2 cellular contexts compared by ENCODE assay signal in the genomic region with DNA sequence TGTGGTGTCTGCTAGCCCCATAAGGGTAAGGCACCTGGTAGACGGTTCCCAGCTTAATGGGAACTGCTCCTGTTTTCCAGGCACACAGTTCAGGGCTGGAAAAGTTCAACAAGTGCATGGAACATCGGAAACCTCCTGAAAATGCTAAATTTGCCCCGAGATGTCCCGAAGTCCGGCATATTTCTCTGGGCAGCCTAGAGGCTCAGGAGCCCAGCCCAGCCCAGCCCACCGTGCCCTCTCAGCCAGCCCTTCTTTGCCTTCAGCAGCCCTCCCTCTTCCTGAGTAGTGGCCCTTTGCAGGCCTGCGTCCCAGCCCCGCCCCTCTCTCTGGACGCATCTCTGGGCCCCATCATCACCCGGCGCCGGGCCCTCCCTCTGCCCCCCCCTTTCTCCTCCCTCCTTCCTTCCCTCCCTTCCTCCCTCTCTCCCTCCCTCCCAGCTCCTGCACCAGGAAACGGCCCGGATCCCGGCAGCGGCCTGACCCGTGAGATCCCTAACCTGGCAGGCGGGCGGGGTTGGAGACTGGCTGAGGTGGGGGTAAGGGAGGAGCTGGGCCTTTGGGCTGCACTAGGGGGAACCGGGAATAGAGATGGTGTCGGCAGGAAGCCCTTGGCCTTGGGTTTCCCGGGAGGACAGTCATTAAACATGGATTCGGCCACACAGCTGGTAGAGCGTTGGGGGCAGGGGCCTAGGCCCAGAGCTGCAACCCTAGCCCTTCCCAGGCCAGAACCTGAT.
TF ChIP-seq lines count a peak whose summit lies in the region.

A gene with protein sequence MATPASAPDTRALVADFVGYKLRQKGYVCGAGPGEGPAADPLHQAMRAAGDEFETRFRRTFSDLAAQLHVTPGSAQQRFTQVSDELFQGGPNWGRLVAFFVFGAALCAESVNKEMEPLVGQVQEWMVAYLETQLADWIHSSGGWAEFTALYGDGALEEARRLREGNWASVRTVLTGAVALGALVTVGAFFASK (plus strand): TSS at position 422 of the 734 bp plus-strand sequence. CDS start 935 bp downstream, outside the sequence.

TF ChIP-seq in A549, 52 proteins besides CTCF, POLR2A, EP300 and RAD21:
- TF ChIP-seq HOXB13 (CRISPR knock-in tag; IDR thresholded peaks at IDR 0.05; ENCODE audit: low read depth): no peak
- peak; percentile 50; the same call in 1 of the 2 replicates for TF ChIP-seq MYC (IDR thresholded peaks at IDR 0.05; ENCODE audit: borderline replicate concordance, low read length)
- TF ChIP-seq ZNF302 (CRISPR knock-in tag; IDR thresholded peaks at IDR 0.05): no peak
- TF ChIP-seq MAZ (IDR thresholded peaks at IDR 0.05; ENCODE audit: borderline replicate concordance, low read depth, low read length): peak; percentile 100
- no peak for TF ChIP-seq FOSB (CRISPR knock-in tag; IDR thresholded peaks at IDR 0.05)
- TF ChIP-seq, protein P1, sequence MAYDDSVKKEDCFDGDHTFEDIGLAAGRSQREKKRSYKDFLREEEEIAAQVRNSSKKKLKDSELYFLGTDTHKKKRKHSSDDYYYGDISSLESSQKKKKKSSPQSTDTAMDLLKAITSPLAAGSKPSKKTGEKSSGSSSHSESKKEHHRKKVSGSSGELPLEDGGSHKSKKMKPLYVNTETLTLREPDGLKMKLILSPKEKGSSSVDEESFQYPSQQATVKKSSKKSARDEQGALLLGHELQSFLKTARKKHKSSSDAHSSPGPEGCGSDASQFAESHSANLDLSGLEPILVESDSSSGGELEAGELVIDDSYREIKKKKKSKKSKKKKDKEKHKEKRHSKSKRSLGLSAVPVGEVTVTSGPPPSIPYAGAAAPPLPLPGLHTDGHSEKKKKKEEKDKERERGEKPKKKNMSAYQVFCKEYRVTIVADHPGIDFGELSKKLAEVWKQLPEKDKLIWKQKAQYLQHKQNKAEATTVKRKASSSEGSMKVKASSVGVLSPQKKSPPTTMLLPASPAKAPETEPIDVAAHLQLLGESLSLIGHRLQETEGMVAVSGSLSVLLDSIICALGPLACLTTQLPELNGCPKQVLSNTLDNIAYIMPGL (CRISPR knock-in tag; IDR thresholded peaks at IDR 0.05; ENCODE audit: borderline replicate concordance): no peak
- no peak for TF ChIP-seq RCOR1 (IDR thresholded peaks at IDR 0.05; ENCODE audit: low read depth, low read length)
- no peak for TF ChIP-seq RNF2 (IDR thresholded peaks at IDR 0.05; ENCODE audit: borderline replicate concordance, low read depth)
- no peak for TF ChIP-seq GATA3 (IDR thresholded peaks at IDR 0.05; ENCODE audit: borderline replicate concordance)
- no peak for TF ChIP-seq CBX8 (IDR thresholded peaks at IDR 0.05)
- TF ChIP-seq, protein P2, sequence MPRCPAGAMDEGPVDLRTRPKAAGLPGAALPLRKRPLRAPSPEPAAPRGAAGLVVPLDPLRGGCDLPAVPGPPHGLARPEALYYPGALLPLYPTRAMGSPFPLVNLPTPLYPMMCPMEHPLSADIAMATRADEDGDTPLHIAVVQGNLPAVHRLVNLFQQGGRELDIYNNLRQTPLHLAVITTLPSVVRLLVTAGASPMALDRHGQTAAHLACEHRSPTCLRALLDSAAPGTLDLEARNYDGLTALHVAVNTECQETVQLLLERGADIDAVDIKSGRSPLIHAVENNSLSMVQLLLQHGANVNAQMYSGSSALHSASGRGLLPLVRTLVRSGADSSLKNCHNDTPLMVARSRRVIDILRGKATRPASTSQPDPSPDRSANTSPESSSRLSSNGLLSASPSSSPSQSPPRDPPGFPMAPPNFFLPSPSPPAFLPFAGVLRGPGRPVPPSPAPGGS (IDR thresholded peaks at IDR 0.05): 0 out of 3 replicates have a peak, but pooled peaks have one; percentile 61
- no peak for TF ChIP-seq HOXA7 (CRISPR knock-in tag; IDR thresholded peaks at IDR 0.05)
- TF ChIP-seq, protein P3, sequence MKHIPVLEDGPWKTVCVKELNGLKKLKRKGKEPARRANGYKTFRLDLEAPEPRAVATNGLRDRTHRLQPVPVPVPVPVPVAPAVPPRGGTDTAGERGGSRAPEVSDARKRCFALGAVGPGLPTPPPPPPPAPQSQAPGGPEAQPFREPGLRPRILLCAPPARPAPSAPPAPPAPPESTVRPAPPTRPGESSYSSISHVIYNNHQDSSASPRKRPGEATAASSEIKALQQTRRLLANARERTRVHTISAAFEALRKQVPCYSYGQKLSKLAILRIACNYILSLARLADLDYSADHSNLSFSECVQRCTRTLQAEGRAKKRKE (CRISPR knock-in tag; IDR thresholded peaks at IDR 0.05; ENCODE audit: low read depth): no peak
- TF ChIP-seq ZC3H11A (IDR thresholded peaks at IDR 0.05): no peak
- no peak for TF ChIP-seq HEYL (CRISPR knock-in tag; IDR thresholded peaks at IDR 0.05)
- TF ChIP-seq, protein P4, sequence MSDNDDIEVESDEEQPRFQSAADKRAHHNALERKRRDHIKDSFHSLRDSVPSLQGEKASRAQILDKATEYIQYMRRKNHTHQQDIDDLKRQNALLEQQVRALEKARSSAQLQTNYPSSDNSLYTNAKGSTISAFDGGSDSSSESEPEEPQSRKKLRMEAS (IDR thresholded peaks at IDR 0.05): peak; percentile 61
- TF ChIP-seq JUN (IDR thresholded peaks at IDR 0.05): peak; percentile 66 to 74; a peak in 3 of 5 replicates
- TF ChIP-seq PHF8 (IDR thresholded peaks at IDR 0.05; ENCODE audit: borderline replicate concordance, low read depth): peak; percentile 74
- no peak for TF ChIP-seq ZSCAN20 (CRISPR knock-in tag; IDR thresholded peaks at IDR 0.05)
- peak; percentile 63 for TF ChIP-seq KDM5A (IDR thresholded peaks at IDR 0.05)

TF ChIP-seq in HepG2, 621 proteins besides CTCF, POLR2A, EP300 and RAD21 (continues in another document):
- TF ChIP-seq YEATS2 (CRISPR knock-in tag; IDR thresholded peaks at IDR 0.05; ENCODE audit: borderline replicate concordance): peak; percentile 93
- TF ChIP-seq MEIS1 (CRISPR knock-in tag; IDR thresholded peaks at IDR 0.05; ENCODE audit: borderline replicate concordance): peak; percentile 95
- TF ChIP-seq SNAI1 (CRISPR knock-in tag; IDR thresholded peaks at IDR 0.05; ENCODE audit: borderline replicate concordance): peak; percentile 95; the same call in 1 of the 2 replicates
- TF ChIP-seq, protein P5, sequence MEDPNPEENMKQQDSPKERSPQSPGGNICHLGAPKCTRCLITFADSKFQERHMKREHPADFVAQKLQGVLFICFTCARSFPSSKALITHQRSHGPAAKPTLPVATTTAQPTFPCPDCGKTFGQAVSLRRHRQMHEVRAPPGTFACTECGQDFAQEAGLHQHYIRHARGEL (CRISPR knock-in tag; IDR thresholded peaks at IDR 0.05): no peak
- TF ChIP-seq ZBTB37 (CRISPR knock-in tag; IDR thresholded peaks at IDR 0.05): peak; percentile 87
- TF ChIP-seq ZSCAN9 (CRISPR knock-in tag; IDR thresholded peaks at IDR 0.05; ENCODE audit: borderline replicate concordance): peak; percentile 76; the same call in 1 of the 2 replicates
- no peak for TF ChIP-seq ZFP82 (CRISPR knock-in tag; IDR thresholded peaks at IDR 0.05; ENCODE audit: borderline replicate concordance)
- peak; percentile 99 for TF ChIP-seq ZNF598 (CRISPR knock-in tag; IDR thresholded peaks at IDR 0.05; ENCODE audit: borderline replicate concordance)
- peak; percentile 70; the same call in 1 of the 2 replicates for TF ChIP-seq KLF9 (CRISPR knock-in tag; IDR thresholded peaks at IDR 0.05; ENCODE audit: low read depth)
- TF ChIP-seq E2F2 (CRISPR knock-in tag; IDR thresholded peaks at IDR 0.05; ENCODE audit: borderline replicate concordance): peak; percentile 94; the same call in 1 of the 2 replicates
- peak; percentile 89; the same call in 1 of the 2 replicates for TF ChIP-seq ZNF337 (CRISPR knock-in tag; IDR thresholded peaks at IDR 0.05; ENCODE audit: borderline replicate concordance, low read depth)
- TF ChIP-seq EHMT2 (IDR thresholded peaks at IDR 0.05; ENCODE audit: borderline replicate concordance, low read depth, low read length): no peak
- TF ChIP-seq REXO4 (CRISPR knock-in tag; IDR thresholded peaks at IDR 0.05; ENCODE audit: borderline replicate concordance): no peak
- TF ChIP-seq STAG1 (CRISPR knock-in tag; IDR thresholded peaks at IDR 0.05): no peak
- TF ChIP-seq MIER3 (CRISPR knock-in tag; IDR thresholded peaks at IDR 0.05; ENCODE audit: borderline replicate concordance): peak; percentile 97
- TF ChIP-seq, protein P6, sequence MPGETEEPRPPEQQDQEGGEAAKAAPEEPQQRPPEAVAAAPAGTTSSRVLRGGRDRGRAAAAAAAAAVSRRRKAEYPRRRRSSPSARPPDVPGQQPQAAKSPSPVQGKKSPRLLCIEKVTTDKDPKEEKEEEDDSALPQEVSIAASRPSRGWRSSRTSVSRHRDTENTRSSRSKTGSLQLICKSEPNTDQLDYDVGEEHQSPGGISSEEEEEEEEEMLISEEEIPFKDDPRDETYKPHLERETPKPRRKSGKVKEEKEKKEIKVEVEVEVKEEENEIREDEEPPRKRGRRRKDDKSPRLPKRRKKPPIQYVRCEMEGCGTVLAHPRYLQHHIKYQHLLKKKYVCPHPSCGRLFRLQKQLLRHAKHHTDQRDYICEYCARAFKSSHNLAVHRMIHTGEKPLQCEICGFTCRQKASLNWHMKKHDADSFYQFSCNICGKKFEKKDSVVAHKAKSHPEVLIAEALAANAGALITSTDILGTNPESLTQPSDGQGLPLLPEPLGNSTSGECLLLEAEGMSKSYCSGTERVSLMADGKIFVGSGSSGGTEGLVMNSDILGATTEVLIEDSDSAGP (CRISPR knock-in tag; IDR thresholded peaks at IDR 0.05; ENCODE audit: borderline replicate concordance): no peak
- TF ChIP-seq, protein P7, sequence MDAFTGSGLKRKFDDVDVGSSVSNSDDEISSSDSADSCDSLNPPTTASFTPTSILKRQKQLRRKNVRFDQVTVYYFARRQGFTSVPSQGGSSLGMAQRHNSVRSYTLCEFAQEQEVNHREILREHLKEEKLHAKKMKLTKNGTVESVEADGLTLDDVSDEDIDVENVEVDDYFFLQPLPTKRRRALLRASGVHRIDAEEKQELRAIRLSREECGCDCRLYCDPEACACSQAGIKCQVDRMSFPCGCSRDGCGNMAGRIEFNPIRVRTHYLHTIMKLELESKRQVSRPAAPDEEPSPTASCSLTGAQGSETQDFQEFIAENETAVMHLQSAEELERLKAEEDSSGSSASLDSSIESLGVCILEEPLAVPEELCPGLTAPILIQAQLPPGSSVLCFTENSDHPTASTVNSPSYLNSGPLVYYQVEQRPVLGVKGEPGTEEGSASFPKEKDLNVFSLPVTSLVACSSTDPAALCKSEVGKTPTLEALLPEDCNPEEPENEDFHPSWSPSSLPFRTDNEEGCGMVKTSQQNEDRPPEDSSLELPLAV (CRISPR knock-in tag; conservative IDR thresholded peaks at IDR 0.05; ENCODE audit: low read depth): no peak
- peak; percentile 96 for TF ChIP-seq MEF2D (CRISPR knock-in tag; IDR thresholded peaks at IDR 0.05)
- TF ChIP-seq, protein P8, sequence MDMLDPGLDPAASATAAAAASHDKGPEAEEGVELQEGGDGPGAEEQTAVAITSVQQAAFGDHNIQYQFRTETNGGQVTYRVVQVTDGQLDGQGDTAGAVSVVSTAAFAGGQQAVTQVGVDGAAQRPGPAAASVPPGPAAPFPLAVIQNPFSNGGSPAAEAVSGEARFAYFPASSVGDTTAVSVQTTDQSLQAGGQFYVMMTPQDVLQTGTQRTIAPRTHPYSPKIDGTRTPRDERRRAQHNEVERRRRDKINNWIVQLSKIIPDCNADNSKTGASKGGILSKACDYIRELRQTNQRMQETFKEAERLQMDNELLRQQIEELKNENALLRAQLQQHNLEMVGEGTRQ (IDR thresholded peaks at IDR 0.05; ENCODE audit: low read depth, low read length): no peak; the same call in 1 of the 2 replicates
- TF ChIP-seq, protein P8 (CRISPR knock-in tag; IDR thresholded peaks at IDR 0.05; ENCODE audit: borderline replicate concordance): peak; percentile 59; the same call in 1 of the 2 replicates
- TF ChIP-seq IKZF4 (CRISPR knock-in tag; IDR thresholded peaks at IDR 0.05; ENCODE audit: borderline replicate concordance, low read depth, not compliant biosample characterization): peak; percentile 96
- TF ChIP-seq SMAD3 (CRISPR knock-in tag; IDR thresholded peaks at IDR 0.05): peak; percentile 54
- TF ChIP-seq ZNF615 (CRISPR knock-in tag; IDR thresholded peaks at IDR 0.05; ENCODE audit: borderline replicate concordance): no peak
- no peak for TF ChIP-seq PRPF4 (IDR thresholded peaks at IDR 0.05; ENCODE audit: low read depth, low read length, poor library complexity, severe bottlenecking)
- peak; percentile 79 for TF ChIP-seq ZKSCAN1 (IDR thresholded peaks at IDR 0.05; ENCODE audit: low read length)
- peak; percentile 93; the same call in 1 of the 2 replicates for TF ChIP-seq ZNF790 (CRISPR knock-in tag; IDR thresholded peaks at IDR 0.05; ENCODE audit: borderline replicate concordance)
- TF ChIP-seq, protein P9, sequence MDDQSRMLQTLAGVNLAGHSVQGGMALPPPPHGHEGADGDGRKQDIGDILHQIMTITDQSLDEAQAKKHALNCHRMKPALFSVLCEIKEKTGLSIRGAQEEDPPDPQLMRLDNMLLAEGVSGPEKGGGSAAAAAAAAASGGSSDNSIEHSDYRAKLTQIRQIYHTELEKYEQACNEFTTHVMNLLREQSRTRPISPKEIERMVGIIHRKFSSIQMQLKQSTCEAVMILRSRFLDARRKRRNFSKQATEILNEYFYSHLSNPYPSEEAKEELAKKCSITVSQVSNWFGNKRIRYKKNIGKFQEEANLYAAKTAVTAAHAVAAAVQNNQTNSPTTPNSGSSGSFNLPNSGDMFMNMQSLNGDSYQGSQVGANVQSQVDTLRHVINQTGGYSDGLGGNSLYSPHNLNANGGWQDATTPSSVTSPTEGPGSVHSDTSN (CRISPR knock-in tag; IDR thresholded peaks at IDR 0.05; ENCODE audit: borderline replicate concordance): 0 out of 2 replicates have a peak, but pooled peaks have one; percentile 81
- no peak for TF ChIP-seq ZNF703 (CRISPR knock-in tag; IDR thresholded peaks at IDR 0.05; ENCODE audit: borderline replicate concordance)
- no peak for TF ChIP-seq HOXA7 (CRISPR knock-in tag; IDR thresholded peaks at IDR 0.05)
